In genomic region chr5:179731791-179732411, GRCh38 we compare ENCODE assay signal across 1 cellular context.
TF ChIP-seq lines count a peak whose summit lies in the region.

No MANE protein-coding gene starts in this region.

TF ChIP-seq in HepG2, 621 proteins besides CTCF, POLR2A, EP300 and RAD21 (continued from another document and continues in another):
- no peak for TF ChIP-seq CEBPZ (IDR thresholded peaks at IDR 0.05; ENCODE audit: low read length)
- no peak for TF ChIP-seq BORCS8-MEF2B (CRISPR knock-in tag; IDR thresholded peaks at IDR 0.05)
- TF ChIP-seq ZNF142 (CRISPR knock-in tag; IDR thresholded peaks at IDR 0.05): peak; percentile 41; the same call in 1 of the 2 replicates
- TF ChIP-seq DMAP1 (CRISPR knock-in tag; IDR thresholded peaks at IDR 0.05): no peak
- TF ChIP-seq PRDM15 (CRISPR knock-in tag; IDR thresholded peaks at IDR 0.05): 0 out of 2 replicates have a peak, but pooled peaks have one; percentile 26
- no peak for TF ChIP-seq PAWR (CRISPR knock-in tag; IDR thresholded peaks at IDR 0.05; ENCODE audit: borderline replicate concordance)
- TF ChIP-seq TMF1 (CRISPR knock-in tag; IDR thresholded peaks at IDR 0.05; ENCODE audit: low read depth): peak; percentile 12; the same call in 1 of the 2 replicates
- TF ChIP-seq DZIP1 (CRISPR knock-in tag; IDR thresholded peaks at IDR 0.05): no peak
- TF ChIP-seq SP140L (CRISPR knock-in tag; IDR thresholded peaks at IDR 0.05; ENCODE audit: borderline replicate concordance): no peak
- peak; percentile 30; the same call in 1 of the 2 replicates for TF ChIP-seq RXRA (CRISPR knock-in tag; IDR thresholded peaks at IDR 0.05)
- no peak for TF ChIP-seq SRY (CRISPR knock-in tag; IDR thresholded peaks at IDR 0.05)
- TF ChIP-seq CBFB (CRISPR knock-in tag; IDR thresholded peaks at IDR 0.05): no peak
- TF ChIP-seq ZNF253 (CRISPR knock-in tag; IDR thresholded peaks at IDR 0.05; ENCODE audit: borderline replicate concordance): no peak
- TF ChIP-seq ZNF766 (CRISPR knock-in tag; IDR thresholded peaks at IDR 0.05; ENCODE audit: borderline replicate concordance): no peak
- no peak for TF ChIP-seq LRRFIP1 (CRISPR knock-in tag; conservative IDR thresholded peaks at IDR 0.05)
- no peak for TF ChIP-seq ZNF546 (CRISPR knock-in tag; conservative IDR thresholded peaks at IDR 0.05)
- no peak for TF ChIP-seq ZNF83 (CRISPR knock-in tag; IDR thresholded peaks at IDR 0.05; ENCODE audit: borderline replicate concordance)
- TF ChIP-seq ZEB1 (IDR thresholded peaks at IDR 0.05; ENCODE audit: insufficient replicate concordance, low read depth): peak; percentile 43
- no peak for TF ChIP-seq DBP (CRISPR knock-in tag; IDR thresholded peaks at IDR 0.05; ENCODE audit: not compliant biosample characterization)
- no peak for TF ChIP-seq CHCHD3 (CRISPR knock-in tag; IDR thresholded peaks at IDR 0.05)
- TF ChIP-seq MLLT10 (CRISPR knock-in tag; IDR thresholded peaks at IDR 0.05): no peak
- no peak for TF ChIP-seq ZFP41 (CRISPR knock-in tag; IDR thresholded peaks at IDR 0.05; ENCODE audit: borderline replicate concordance)
- no peak for TF ChIP-seq BRD4 (CRISPR knock-in tag; IDR thresholded peaks at IDR 0.05)
- TF ChIP-seq ZMYM2 (CRISPR knock-in tag; IDR thresholded peaks at IDR 0.05): no peak
- TF ChIP-seq HMGXB4 (CRISPR knock-in tag; IDR thresholded peaks at IDR 0.05; ENCODE audit: borderline replicate concordance in 1 of 2, low read depth in 1 of 2): peak in 1 of 2 experiments; percentile 10; a peak in 2 of 4 replicates
- TF ChIP-seq CEBPB (IDR thresholded peaks at IDR 0.05; ENCODE audit: borderline replicate concordance, low read depth, low read length): no peak
- TF ChIP-seq FOXM1 (CRISPR knock-in tag; IDR thresholded peaks at IDR 0.05): no peak
- TF ChIP-seq POLR2G (IDR thresholded peaks at IDR 0.05; ENCODE audit: low read depth, low read length): 0 out of 2 replicates have a peak, but pooled peaks have one; percentile 9
- no peak for TF ChIP-seq ZBED4 (CRISPR knock-in tag; IDR thresholded peaks at IDR 0.05; ENCODE audit: borderline replicate concordance)
